3 cellular contexts compared by ENCODE assay signal in the genomic region with DNA sequence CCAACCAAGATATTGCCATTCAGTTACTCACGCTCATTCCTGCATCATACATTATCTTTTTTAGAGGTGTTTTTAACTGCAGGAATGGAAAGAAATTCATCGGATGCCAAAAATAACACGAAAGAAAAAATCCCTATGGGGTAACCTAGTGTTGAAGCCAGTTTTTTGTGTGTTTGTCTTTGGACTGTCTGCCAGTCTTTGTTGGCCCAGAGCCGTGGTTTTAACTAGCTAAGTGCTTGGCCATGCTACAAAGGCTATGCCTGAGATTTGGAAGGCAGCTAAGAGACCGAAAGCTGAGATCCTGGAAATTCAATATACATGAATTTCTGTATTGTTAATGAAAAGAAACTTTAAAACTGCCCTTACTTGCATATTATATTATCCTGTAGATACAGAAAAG.
TF ChIP-seq lines count a peak whose summit lies in the region.

No MANE protein-coding gene starts in this region.

TF ChIP-seq in liver, 16 proteins besides CTCF, POLR2A, EP300 and RAD21 (continued from another document):
- TF ChIP-seq, protein P1, sequence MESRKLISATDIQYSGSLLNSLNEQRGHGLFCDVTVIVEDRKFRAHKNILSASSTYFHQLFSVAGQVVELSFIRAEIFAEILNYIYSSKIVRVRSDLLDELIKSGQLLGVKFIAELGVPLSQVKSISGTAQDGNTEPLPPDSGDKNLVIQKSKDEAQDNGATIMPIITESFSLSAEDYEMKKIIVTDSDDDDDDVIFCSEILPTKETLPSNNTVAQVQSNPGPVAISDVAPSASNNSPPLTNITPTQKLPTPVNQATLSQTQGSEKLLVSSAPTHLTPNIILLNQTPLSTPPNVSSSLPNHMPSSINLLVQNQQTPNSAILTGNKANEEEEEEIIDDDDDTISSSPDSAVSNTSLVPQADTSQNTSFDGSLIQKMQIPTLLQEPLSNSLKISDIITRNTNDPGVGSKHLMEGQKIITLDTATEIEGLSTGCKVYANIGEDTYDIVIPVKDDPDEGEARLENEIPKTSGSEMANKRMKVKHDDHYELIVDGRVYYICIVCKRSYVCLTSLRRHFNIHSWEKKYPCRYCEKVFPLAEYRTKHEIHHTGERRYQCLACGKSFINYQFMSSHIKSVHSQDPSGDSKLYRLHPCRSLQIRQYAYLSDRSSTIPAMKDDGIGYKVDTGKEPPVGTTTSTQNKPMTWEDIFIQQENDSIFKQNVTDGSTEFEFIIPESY (IDR thresholded peaks at IDR 0.05) = no peak
- no peak for TF ChIP-seq GABPA (IDR thresholded peaks at IDR 0.05 in 1 of 2, conservative IDR thresholded peaks at IDR 0.05 in 1 of 2)
- TF ChIP-seq, protein P2, sequence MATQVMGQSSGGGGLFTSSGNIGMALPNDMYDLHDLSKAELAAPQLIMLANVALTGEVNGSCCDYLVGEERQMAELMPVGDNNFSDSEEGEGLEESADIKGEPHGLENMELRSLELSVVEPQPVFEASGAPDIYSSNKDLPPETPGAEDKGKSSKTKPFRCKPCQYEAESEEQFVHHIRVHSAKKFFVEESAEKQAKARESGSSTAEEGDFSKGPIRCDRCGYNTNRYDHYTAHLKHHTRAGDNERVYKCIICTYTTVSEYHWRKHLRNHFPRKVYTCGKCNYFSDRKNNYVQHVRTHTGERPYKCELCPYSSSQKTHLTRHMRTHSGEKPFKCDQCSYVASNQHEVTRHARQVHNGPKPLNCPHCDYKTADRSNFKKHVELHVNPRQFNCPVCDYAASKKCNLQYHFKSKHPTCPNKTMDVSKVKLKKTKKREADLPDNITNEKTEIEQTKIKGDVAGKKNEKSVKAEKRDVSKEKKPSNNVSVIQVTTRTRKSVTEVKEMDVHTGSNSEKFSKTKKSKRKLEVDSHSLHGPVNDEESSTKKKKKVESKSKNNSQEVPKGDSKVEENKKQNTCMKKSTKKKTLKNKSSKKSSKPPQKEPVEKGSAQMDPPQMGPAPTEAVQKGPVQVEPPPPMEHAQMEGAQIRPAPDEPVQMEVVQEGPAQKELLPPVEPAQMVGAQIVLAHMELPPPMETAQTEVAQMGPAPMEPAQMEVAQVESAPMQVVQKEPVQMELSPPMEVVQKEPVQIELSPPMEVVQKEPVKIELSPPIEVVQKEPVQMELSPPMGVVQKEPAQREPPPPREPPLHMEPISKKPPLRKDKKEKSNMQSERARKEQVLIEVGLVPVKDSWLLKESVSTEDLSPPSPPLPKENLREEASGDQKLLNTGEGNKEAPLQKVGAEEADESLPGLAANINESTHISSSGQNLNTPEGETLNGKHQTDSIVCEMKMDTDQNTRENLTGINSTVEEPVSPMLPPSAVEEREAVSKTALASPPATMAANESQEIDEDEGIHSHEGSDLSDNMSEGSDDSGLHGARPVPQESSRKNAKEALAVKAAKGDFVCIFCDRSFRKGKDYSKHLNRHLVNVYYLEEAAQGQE (IDR thresholded peaks at IDR 0.05) = peak; percentile 21
- TF ChIP-seq HNF4A (conservative IDR thresholded peaks at IDR 0.05) = peak in 1 of 2 donors; percentile 32
- peak; percentile 22 for TF ChIP-seq YY1 (IDR thresholded peaks at IDR 0.05)
- TF ChIP-seq RXRA (IDR thresholded peaks at IDR 0.05) = peak in 1 of 2 donors; percentile 27
- TF ChIP-seq, protein P3, sequence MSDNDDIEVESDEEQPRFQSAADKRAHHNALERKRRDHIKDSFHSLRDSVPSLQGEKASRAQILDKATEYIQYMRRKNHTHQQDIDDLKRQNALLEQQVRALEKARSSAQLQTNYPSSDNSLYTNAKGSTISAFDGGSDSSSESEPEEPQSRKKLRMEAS (IDR thresholded peaks at IDR 0.05) = no peak
- no peak for TF ChIP-seq FOXA1 (IDR thresholded peaks at IDR 0.05)
- no peak for TF ChIP-seq SP1 (IDR thresholded peaks at IDR 0.05)
- no peak for TF ChIP-seq HNF4G (IDR thresholded peaks at IDR 0.05)

TF ChIP-seq in HepG2, 621 proteins besides CTCF, POLR2A, EP300 and RAD21 (continued from another document and continues in another):
- TF ChIP-seq REL (CRISPR knock-in tag; conservative IDR thresholded peaks at IDR 0.05) (no peak), MIER2 (CRISPR knock-in tag; IDR thresholded peaks at IDR 0.05) (no peak), DNMT1 (CRISPR knock-in tag; IDR thresholded peaks at IDR 0.05) (no peak), ZSCAN12 (CRISPR knock-in tag; IDR thresholded peaks at IDR 0.05) (no peak), TBP (CRISPR knock-in tag; IDR thresholded peaks at IDR 0.05) (no peak), BRD4 (CRISPR knock-in tag; IDR thresholded peaks at IDR 0.05) (no peak), ZNF615 (CRISPR knock-in tag; IDR thresholded peaks at IDR 0.05; ENCODE audit: borderline replicate concordance) (no peak), ZNF333 (CRISPR knock-in tag; IDR thresholded peaks at IDR 0.05; ENCODE audit: borderline replicate concordance) (no peak), SNAI1 (CRISPR knock-in tag; IDR thresholded peaks at IDR 0.05; ENCODE audit: borderline replicate concordance) (no peak), ZNF3 (CRISPR knock-in tag; IDR thresholded peaks at IDR 0.05) (no peak), ZNF33A (CRISPR knock-in tag; IDR thresholded peaks at IDR 0.05; ENCODE audit: borderline replicate concordance) (no peak), ZNF7 (CRISPR knock-in tag; IDR thresholded peaks at IDR 0.05) (no peak)
- TF ChIP-seq, protein P4, sequence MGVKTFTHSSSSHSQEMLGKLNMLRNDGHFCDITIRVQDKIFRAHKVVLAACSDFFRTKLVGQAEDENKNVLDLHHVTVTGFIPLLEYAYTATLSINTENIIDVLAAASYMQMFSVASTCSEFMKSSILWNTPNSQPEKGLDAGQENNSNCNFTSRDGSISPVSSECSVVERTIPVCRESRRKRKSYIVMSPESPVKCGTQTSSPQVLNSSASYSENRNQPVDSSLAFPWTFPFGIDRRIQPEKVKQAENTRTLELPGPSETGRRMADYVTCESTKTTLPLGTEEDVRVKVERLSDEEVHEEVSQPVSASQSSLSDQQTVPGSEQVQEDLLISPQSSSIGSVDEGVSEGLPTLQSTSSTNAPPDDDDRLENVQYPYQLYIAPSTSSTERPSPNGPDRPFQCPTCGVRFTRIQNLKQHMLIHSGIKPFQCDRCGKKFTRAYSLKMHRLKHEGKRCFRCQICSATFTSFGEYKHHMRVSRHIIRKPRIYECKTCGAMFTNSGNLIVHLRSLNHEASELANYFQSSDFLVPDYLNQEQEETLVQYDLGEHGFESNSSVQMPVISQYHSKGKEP (CRISPR knock-in tag; IDR thresholded peaks at IDR 0.05) = no peak
- TF ChIP-seq, protein P5, sequence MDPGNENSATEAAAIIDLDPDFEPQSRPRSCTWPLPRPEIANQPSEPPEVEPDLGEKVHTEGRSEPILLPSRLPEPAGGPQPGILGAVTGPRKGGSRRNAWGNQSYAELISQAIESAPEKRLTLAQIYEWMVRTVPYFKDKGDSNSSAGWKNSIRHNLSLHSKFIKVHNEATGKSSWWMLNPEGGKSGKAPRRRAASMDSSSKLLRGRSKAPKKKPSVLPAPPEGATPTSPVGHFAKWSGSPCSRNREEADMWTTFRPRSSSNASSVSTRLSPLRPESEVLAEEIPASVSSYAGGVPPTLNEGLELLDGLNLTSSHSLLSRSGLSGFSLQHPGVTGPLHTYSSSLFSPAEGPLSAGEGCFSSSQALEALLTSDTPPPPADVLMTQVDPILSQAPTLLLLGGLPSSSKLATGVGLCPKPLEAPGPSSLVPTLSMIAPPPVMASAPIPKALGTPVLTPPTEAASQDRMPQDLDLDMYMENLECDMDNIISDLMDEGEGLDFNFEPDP (CRISPR knock-in tag; conservative IDR thresholded peaks at IDR 0.05) = no peak
- TF ChIP-seq, protein P6, sequence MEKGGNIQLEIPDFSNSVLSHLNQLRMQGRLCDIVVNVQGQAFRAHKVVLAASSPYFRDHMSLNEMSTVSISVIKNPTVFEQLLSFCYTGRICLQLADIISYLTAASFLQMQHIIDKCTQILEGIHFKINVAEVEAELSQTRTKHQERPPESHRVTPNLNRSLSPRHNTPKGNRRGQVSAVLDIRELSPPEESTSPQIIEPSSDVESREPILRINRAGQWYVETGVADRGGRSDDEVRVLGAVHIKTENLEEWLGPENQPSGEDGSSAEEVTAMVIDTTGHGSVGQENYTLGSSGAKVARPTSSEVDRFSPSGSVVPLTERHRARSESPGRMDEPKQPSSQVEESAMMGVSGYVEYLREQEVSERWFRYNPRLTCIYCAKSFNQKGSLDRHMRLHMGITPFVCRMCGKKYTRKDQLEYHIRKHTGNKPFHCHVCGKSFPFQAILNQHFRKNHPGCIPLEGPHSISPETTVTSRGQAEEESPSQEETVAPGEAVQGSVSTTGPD (CRISPR knock-in tag; IDR thresholded peaks at IDR 0.05) = no peak
- TF ChIP-seq, protein P7, sequence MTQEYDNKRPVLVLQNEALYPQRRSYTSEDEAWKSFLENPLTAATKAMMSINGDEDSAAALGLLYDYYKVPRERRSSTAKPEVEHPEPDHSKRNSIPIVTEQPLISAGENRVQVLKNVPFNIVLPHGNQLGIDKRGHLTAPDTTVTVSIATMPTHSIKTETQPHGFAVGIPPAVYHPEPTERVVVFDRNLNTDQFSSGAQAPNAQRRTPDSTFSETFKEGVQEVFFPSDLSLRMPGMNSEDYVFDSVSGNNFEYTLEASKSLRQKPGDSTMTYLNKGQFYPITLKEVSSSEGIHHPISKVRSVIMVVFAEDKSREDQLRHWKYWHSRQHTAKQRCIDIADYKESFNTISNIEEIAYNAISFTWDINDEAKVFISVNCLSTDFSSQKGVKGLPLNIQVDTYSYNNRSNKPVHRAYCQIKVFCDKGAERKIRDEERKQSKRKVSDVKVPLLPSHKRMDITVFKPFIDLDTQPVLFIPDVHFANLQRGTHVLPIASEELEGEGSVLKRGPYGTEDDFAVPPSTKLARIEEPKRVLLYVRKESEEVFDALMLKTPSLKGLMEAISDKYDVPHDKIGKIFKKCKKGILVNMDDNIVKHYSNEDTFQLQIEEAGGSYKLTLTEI (CRISPR knock-in tag; conservative IDR thresholded peaks at IDR 0.05) = no peak

TF ChIP-seq in SK-N-SH, 30 proteins besides CTCF, POLR2A, EP300 and RAD21 (continued from another document):
- TF ChIP-seq SIN3A (IDR thresholded peaks at IDR 0.05; ENCODE audit: borderline replicate concordance, low read depth, low read length) = no peak
- TF ChIP-seq, protein P8, sequence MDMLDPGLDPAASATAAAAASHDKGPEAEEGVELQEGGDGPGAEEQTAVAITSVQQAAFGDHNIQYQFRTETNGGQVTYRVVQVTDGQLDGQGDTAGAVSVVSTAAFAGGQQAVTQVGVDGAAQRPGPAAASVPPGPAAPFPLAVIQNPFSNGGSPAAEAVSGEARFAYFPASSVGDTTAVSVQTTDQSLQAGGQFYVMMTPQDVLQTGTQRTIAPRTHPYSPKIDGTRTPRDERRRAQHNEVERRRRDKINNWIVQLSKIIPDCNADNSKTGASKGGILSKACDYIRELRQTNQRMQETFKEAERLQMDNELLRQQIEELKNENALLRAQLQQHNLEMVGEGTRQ (IDR thresholded peaks at IDR 0.05; ENCODE audit: borderline replicate concordance, low read depth, low read length) = no peak
- TF ChIP-seq, protein P1 (IDR thresholded peaks at IDR 0.05; ENCODE audit: borderline replicate concordance, low read depth) = no peak
- TF ChIP-seq EZH2phosphoT487 (IDR thresholded peaks at IDR 0.05; ENCODE audit: borderline replicate concordance, low read depth) = no peak
- TF ChIP-seq, protein P9, sequence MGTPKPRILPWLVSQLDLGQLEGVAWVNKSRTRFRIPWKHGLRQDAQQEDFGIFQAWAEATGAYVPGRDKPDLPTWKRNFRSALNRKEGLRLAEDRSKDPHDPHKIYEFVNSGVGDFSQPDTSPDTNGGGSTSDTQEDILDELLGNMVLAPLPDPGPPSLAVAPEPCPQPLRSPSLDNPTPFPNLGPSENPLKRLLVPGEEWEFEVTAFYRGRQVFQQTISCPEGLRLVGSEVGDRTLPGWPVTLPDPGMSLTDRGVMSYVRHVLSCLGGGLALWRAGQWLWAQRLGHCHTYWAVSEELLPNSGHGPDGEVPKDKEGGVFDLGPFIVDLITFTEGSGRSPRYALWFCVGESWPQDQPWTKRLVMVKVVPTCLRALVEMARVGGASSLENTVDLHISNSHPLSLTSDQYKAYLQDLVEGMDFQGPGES (IDR thresholded peaks at IDR 0.05; ENCODE audit: low read depth, low read length) = no peak
- no peak for TF ChIP-seq RFX5 (IDR thresholded peaks at IDR 0.05; ENCODE audit: low read length)
- no peak for TF ChIP-seq SMC3 (IDR thresholded peaks at IDR 0.05; ENCODE audit: low read depth, low read length)
- no peak for TF ChIP-seq FOSL2 (IDR thresholded peaks at IDR 0.05; ENCODE audit: borderline replicate concordance, low read depth)
- TF ChIP-seq ELF1 (IDR thresholded peaks at IDR 0.05) = no peak
